ENCODE assay signal across 16 cellular contexts in genomic region chr14:44339256-44339655, GRCh38.
"Had no signal": no experiment of that assay in that cellular context is flagged by ENCODE, and none has a peak within 500 bp of the region (broad histone marks: within the 10 kb centered on the region; RNA-seq: fewer than 3 reads in every experiment).

No MANE protein-coding gene starts in this region.

- H3K36me3 ChIP-seq: left lung, right atrium auricular region had no signal

- ATAC-seq: activated CD4-positive, alpha-beta T cell treated with anti-CD3 and anti-CD28 coated beads for 36 hours; activated T-cell treated with anti-CD3 and anti-CD28 coated beads, Interleukin-2, amount 50 U/mL, for 4 hours; left lung; natural killer cell; T-helper 17 cell had no signal

- H3K27ac ChIP-seq: coronary artery, left lung, right atrium auricular region had no signal

- H3K4me3 ChIP-seq: coronary artery, left lung, right atrium auricular region had no signal

- DNase-seq: activated CD4-positive, alpha-beta memory T cell treated with anti-CD3 and anti-CD28 coated beads, Interleukin-2, amount 10 ng/mL, durations not matched to agents 7 days and 5 days; activated CD4-positive, alpha-beta T cell treated with anti-CD3 and anti-CD28 coated beads for 36 hours; activated effector memory CD4-positive, alpha-beta T cell treated with Interleukin-2 at 50 U/mL for 16 hours; activated naive CD4-positive, alpha-beta T cell treated with anti-CD3 and anti-CD28 coated beads, Interleukin-2, amount 50 U/mL, for 16 hours; activated T-cell treated with anti-CD3 and anti-CD28 coated beads, Interleukin-2, amount 50 U/mL, for 4 hours; central memory CD4-positive, alpha-beta T cell; effector CD4-positive, alpha-beta T cell; islet precursor cell; left lung; natural killer cell; stimulated activated CD4-positive, alpha-beta T cell treated with anti-CD3 and anti-CD28 coated beads, Interleukin-4, amount 100 ng/mL, for 4 hours; stimulated activated CD8-positive, alpha-beta memory T cell treated with anti-CD3 and anti-CD28 coated beads, Interleukin-4, amount 100 ng/mL, for 48 hours; stimulated activated naive CD4-positive, alpha-beta T cell treated with Interleukin-2 at 50 U/mL for 16 hours; T-helper 17 cell had no signal

- H3K9me3 ChIP-seq: left lung, right atrium auricular region had no signal

- H3K4me1 ChIP-seq: left lung, right atrium auricular region had no signal

- H3K27me3 ChIP-seq: left lung, right atrium auricular region had no signal
